Comparison of ENCODE assay signal across 9 cellular contexts in genomic region chr3:190811775-190812480, GRCh38. TPM values are rescaled to one million over a fixed set of nuclear protein-coding genes. Genes with fewer than 3 reads are reported as not detected.
A peak's percentile ranks its signal among the peaks of the same experiment; 100 is the strongest.
DNase-seq lines count a peak whose midpoint lies in the region; ATAC-seq, FAIRE-seq and TF ChIP-seq lines count a peak whose summit lies in the region.
"Had no signal": no experiment of that assay in that cellular context is flagged by ENCODE, and none has a peak within 500 bp of the region (broad histone marks: within the 10 kb centered on the region; RNA-seq: fewer than 3 reads in every experiment).

No MANE protein-coding gene starts in this region.

- H3K4me1 Mint-ChIP-seq in activated T-helper 2 cell treated with anti-CD3 and anti-CD28 coated beads, Interferon-gamma antibody, Interleukin-2, Interleukin-4, amounts not matched to agents 10 μg/mL and 5 μg/mL and 100 μg/mL, durations not matched to agents 14 hours and 24 hours and 36 hours (ENCODE audit: low read depth), result no peaks in the 10 kb centered on the region

- H4K5ac ChIP-seq in H1 (ENCODE audit: insufficient read length, low read depth, low read length), result no peak overlapping the region

- DNase-seq in DMS 273 (lab: John Stamatoyannopoulos, UW; ENCODE audit: unreplicated experiment), result peak; percentile 86
- peak; percentile 15 to 48 for DNase-seq in HL-60 (ENCODE audit: low read depth in 1 of 2, low spot score in 1 of 2)
- DNase-seq in OCI-M1 (lab: John Stamatoyannopoulos, UW), result peak; percentile 81
- peak; percentile 10 to 57 for DNase-seq in H1 (ENCODE audit: low read depth in 1 of 2, low spot score in 2 of 2)
- DNase-seq in aorta, result no peak
- no peak for DNase-seq in activated T-helper 2 cell treated with anti-CD3 and anti-CD28 coated beads, Interferon-gamma antibody, Interleukin-2, Interleukin-4, amounts not matched to agents 10 μg/mL and 5 μg/mL and 100 μg/mL, durations not matched to agents 14 hours and 24 hours and 36 hours (ENCODE audit: low spot score)

- no peaks in the 10 kb centered on the region for H3K36me3 Mint-ChIP-seq in activated T-helper 2 cell treated with anti-CD3 and anti-CD28 coated beads, Interferon-gamma antibody, Interleukin-2, Interleukin-4, amounts not matched to agents 10 μg/mL and 5 μg/mL and 100 μg/mL, durations not matched to agents 14 hours and 24 hours and 36 hours (ENCODE audit: low read depth)

- H3K27me3 Mint-ChIP-seq in activated T-helper 2 cell treated with anti-CD3 and anti-CD28 coated beads, Interferon-gamma antibody, Interleukin-2, Interleukin-4, amounts not matched to agents 10 μg/mL and 5 μg/mL and 100 μg/mL, durations not matched to agents 14 hours and 24 hours and 36 hours (ENCODE audit: low read depth), result no peaks in the 10 kb centered on the region

- H3K4me3 Mint-ChIP-seq in activated T-helper 2 cell treated with anti-CD3 and anti-CD28 coated beads, Interferon-gamma antibody, Interleukin-2, Interleukin-4, amounts not matched to agents 10 μg/mL and 5 μg/mL and 100 μg/mL, durations not matched to agents 14 hours and 24 hours and 36 hours (ENCODE audit: low read depth), result no peak overlapping the region

- H3K4me2 ChIP-seq in H1 (ENCODE audit: insufficient read depth in 1 of 2, low read depth in 2 of 2, low read length in 2 of 2) (no peak overlapping the region), neural cell (ENCODE audit: low read length) (no peak overlapping the region)

- ATAC-seq in GM19452 (IDR thresholded peaks at IDR 0.05; ENCODE audit: unreplicated experiment) (peak; percentile 71), aorta (ENCODE audit: low FRiP score) (no peak)

- H3K27me3 ChIP-seq in HL-60 (ENCODE audit: insufficient read depth, poor library complexity, severe bottlenecking) (no peaks in the 10 kb centered on the region), H1 (replicated peaks in 1 of 4; ENCODE audit: control insufficient read depth in 3 of 4, extremely low read depth in 1 of 4, insufficient read depth in 3 of 4, low read length in 3 of 4) (no peaks in the 10 kb centered on the region), neural cell (ENCODE audit: insufficient read depth, low read depth, low read length) (no peaks in the 10 kb centered on the region), aorta (ENCODE audit: control insufficient read depth in 1 of 2, insufficient read depth in 2 of 2, low read length in 1 of 2) (no peaks in the 10 kb centered on the region)

- H3K79me2 ChIP-seq in H1 (ENCODE audit: control insufficient read depth in 1 of 2, insufficient read depth in 2 of 2, low read length in 2 of 2) (no peaks in the 10 kb centered on the region), neural cell (replicated peaks; ENCODE audit: insufficient read depth, low read length) (no peaks in the 10 kb centered on the region)

- H3K18ac ChIP-seq in H1 (ENCODE audit: extremely low read depth, low read length), result no peak overlapping the region

- no peak for TF ChIP-seq POLR2A in H1 (IDR thresholded peaks at IDR 0.05; ENCODE audit: control extremely low read depth in 1 of 2, low read depth in 2 of 2, low read length in 2 of 2)

- no peaks in the 10 kb centered on the region for H3F3A ChIP-seq in neural cell (ENCODE audit: insufficient read depth, low read length, poor library complexity, severe bottlenecking)

- H3K36me3 ChIP-seq in H1 (ENCODE audit: control insufficient read depth in 2 of 4, insufficient read depth in 4 of 4, low read length in 3 of 4) (no peaks in the 10 kb centered on the region), neural cell (ENCODE audit: insufficient read depth, low read length) (no peaks in the 10 kb centered on the region), aorta (ENCODE audit: control insufficient read depth in 1 of 2, insufficient read depth in 2 of 2, low read length in 1 of 2) (no peaks in the 10 kb centered on the region)

- H2BK5ac ChIP-seq in H1 (ENCODE audit: low read depth, low read length), result no peak overlapping the region

- H3K9me3 ChIP-seq in H1 (ENCODE audit: insufficient read depth in 2 of 2, low read depth in 1 of 2, low read length in 1 of 2), result no peaks in the 10 kb centered on the region
- no peaks in the 10 kb centered on the region for H3K9me3 ChIP-seq in neural cell (ENCODE audit: low read length)
- no peaks in the 10 kb centered on the region for H3K9me3 ChIP-seq in aorta (ENCODE audit: control insufficient read depth, low read length)

- peak; percentile 83 for FAIRE-seq in H1 (lab: Jason Lieb, UNC)

- H2BK20ac ChIP-seq in H1 (ENCODE audit: low read length), result no peak overlapping the region

- no peak overlapping the region for H3K56ac ChIP-seq in H1 (replicated peaks; ENCODE audit: insufficient read length, low read depth, low read length)

- H4K20me1 ChIP-seq in H1 (replicated peaks in 1 of 2; ENCODE audit: control insufficient read depth in 1 of 2, insufficient read depth in 2 of 2, low read length in 2 of 2) (no peaks in the 10 kb centered on the region), neural cell (ENCODE audit: insufficient read depth) (no peaks in the 10 kb centered on the region)

- no peaks in the 10 kb centered on the region for H3K23me2 ChIP-seq in H1 (ENCODE audit: low read depth, low read length)

- H2BK120ac ChIP-seq in H1 (replicated peaks; ENCODE audit: low read depth, low read length), result no peak overlapping the region

- TF ChIP-seq EP300 in H1 (IDR thresholded peaks at IDR 0.05; ENCODE audit: borderline replicate concordance in 1 of 2, low read depth in 2 of 2, low read length in 2 of 2), result no peak
- no peak for TF ChIP-seq EP300 in neural cell (conservative IDR thresholded peaks at IDR 0.05; ENCODE audit: poor library complexity, severe bottlenecking)

- H4K8ac ChIP-seq in H1 (ENCODE audit: extremely low read depth, insufficient read depth, low read length), result no peak overlapping the region

- H2AK5ac ChIP-seq in H1 (ENCODE audit: low read depth, low read length), result no peak overlapping the region

- H3K4me1 ChIP-seq in H1 (replicated peaks in 1 of 4; ENCODE audit: control insufficient read depth in 3 of 4, insufficient read depth in 4 of 4, low read length in 3 of 4) (no peaks in the 10 kb centered on the region), aorta (ENCODE audit: control insufficient read depth in 1 of 2, insufficient read depth in 2 of 2, low read length in 2 of 2) (no peaks in the 10 kb centered on the region)

- no peak overlapping the region for H3K27ac Mint-ChIP-seq in activated T-helper 2 cell treated with anti-CD3 and anti-CD28 coated beads, Interferon-gamma antibody, Interleukin-2, Interleukin-4, amounts not matched to agents 10 μg/mL and 5 μg/mL and 100 μg/mL, durations not matched to agents 14 hours and 24 hours and 36 hours

- H3K9me3 Mint-ChIP-seq in activated T-helper 2 cell treated with anti-CD3 and anti-CD28 coated beads, Interferon-gamma antibody, Interleukin-2, Interleukin-4, amounts not matched to agents 10 μg/mL and 5 μg/mL and 100 μg/mL, durations not matched to agents 14 hours and 24 hours and 36 hours, result no peaks in the 10 kb centered on the region

- H3K23ac ChIP-seq in H1 (ENCODE audit: insufficient read length), result no peak overlapping the region

- 49% methylated on average over 14 of the region's 14 CpGs; no CpG with 5 or more reads in 1 of the 2 experiments for WGBS in H1 (ENCODE audit: extremely low coverage in 1 of 2, insufficient coverage in 1 of 2, insufficient read length in 1 of 2, insufficient replicate concordance in 2 of 2, low coverage in 1 of 2, low lambda C conversion rate in 2 of 2, missing lambda C conversion rate in 1 of 2), 2 experiments
- WGBS in aorta, 2 donors, result 40 to 42% methylated on average over 14 of the region's 14 CpGs

- no peak overlapping the region for H3K4ac ChIP-seq in H1 (replicated peaks; ENCODE audit: insufficient read length, low read depth, low read length)

- CTCF ChIA-PET in H1 (lab: Charles Lee; ENCODE audit: partially characterized antibody), result interaction anchor here (0.7 to 3.2 kb wide), 23 partner anchors 9 to 439 kb away, joined by 3 to 20 read pairs (median 4); partner anchors contain the start of gene GMNC

- no peak overlapping the region for H3K14ac ChIP-seq in H1 (ENCODE audit: insufficient read length)

- H4K91ac ChIP-seq in H1 (replicated peaks; ENCODE audit: insufficient read length, low read length), result no peak overlapping the region

- H2AFZ ChIP-seq in H1 (ENCODE audit: low read length) (peak overlapping the region; percentile 27; the same call in 1 of the 2 replicates), neural cell (ENCODE audit: low read depth, low read length) (no peak overlapping the region)

- H3K9me2 ChIP-seq in neural cell (ENCODE audit: insufficient read depth, low read length), result no peaks in the 10 kb centered on the region

- POLR2A ChIA-PET in H1 (lab: Charles Lee; ENCODE audit: partially characterized antibody), result no interaction called here

- TF ChIP-seq RAD21 in H1 (IDR thresholded peaks at IDR 0.05 in 1 of 2, conservative IDR thresholded peaks at IDR 0.05 in 1 of 2; ENCODE audit: low read depth in 2 of 2, low read length in 2 of 2) (peak; percentile 80 to 87), neural cell (conservative IDR thresholded peaks at IDR 0.05) (peak; percentile 68)

- H3K79me1 ChIP-seq in H1 (ENCODE audit: low read depth, low read length), result no peaks in the 10 kb centered on the region

- no peak overlapping the region for H3K4me3 ChIP-seq in HL-60 (replicated peaks; ENCODE audit: insufficient read depth, low read length)
- no peak overlapping the region for H3K4me3 ChIP-seq in H1 (ENCODE audit: extremely low read depth in 1 of 4, insufficient read depth in 2 of 4, low read depth in 3 of 4, low read length in 4 of 4)
- H3K4me3 ChIP-seq in neural cell (ENCODE audit: low read length), result no peak overlapping the region
- H3K4me3 ChIP-seq in aorta (ENCODE audit: low read length in 2 of 2), result no peak overlapping the region

- intact Hi-C loops in aorta (cut with DNase I), result no loop called here
- intact Hi-C loops in activated T-helper 2 cell treated with anti-CD3 and anti-CD28 coated beads, Interferon-gamma antibody, Interleukin-2, Interleukin-4, amounts not matched to agents 10 μg/mL and 5 μg/mL and 100 μg/mL, durations not matched to agents 14 hours and 24 hours and 36 hours (cut with micrococcal nuclease), result no loop called here

- no peak overlapping the region for H2BK15ac ChIP-seq in H1 (ENCODE audit: low read length)

- H2BK12ac ChIP-seq in H1 (ENCODE audit: low read depth, low read length), result no peak overlapping the region

- no peak overlapping the region for H3K27ac ChIP-seq in HL-60 (replicated peaks)
- H3K27ac ChIP-seq in H1 (ENCODE audit: low read depth, low read length), result no peak overlapping the region
- no peak overlapping the region for H3K27ac ChIP-seq in neural cell (ENCODE audit: low read length)
- H3K27ac ChIP-seq in aorta (ENCODE audit: low read depth in 1 of 2, low read length in 2 of 2), result no peak overlapping the region

- H3K9ac ChIP-seq in H1 (replicated peaks in 1 of 4; ENCODE audit: extremely low read depth in 1 of 4, low read depth in 3 of 4, low read length in 3 of 4) (no peak overlapping the region), neural cell (ENCODE audit: low read length) (no peak overlapping the region)

- peak; percentile 51 for TF ChIP-seq CTCF in HL-60 (IDR thresholded peaks at IDR 0.05; ENCODE audit: insufficient read depth, low read length)
- peak in 2 of 3 experiments; percentile 65 to 75; a peak in 3 of 4 replicates for TF ChIP-seq CTCF in H1 (IDR thresholded peaks at IDR 0.05; ENCODE audit: control extremely low read depth in 1 of 3, insufficient read depth in 1 of 3, low read depth in 1 of 3, low read length in 3 of 3)
- peak; percentile 74 for TF ChIP-seq CTCF in neural cell (IDR thresholded peaks at IDR 0.05; ENCODE audit: poor library complexity, severe bottlenecking)

RNA-seq across cellular contexts. Expression of gene GMNC, which starts 50.6 kb away (rescaled TPM):
- total RNA-seq in H1 (2021; fragmentation: NEBNext Ultra II Directional; extraction: Animal tissue kit (Norgen Biotek cat#: 25700)), result 0.24 and 0.50 TPM in 2 replicates
- polyA plus RNA-seq in H1 (2011; rRNA removed) (0.03 and 0.05 TPM in 2 replicates), neural cell (0.48 TPM in 1 of 2 replicates, not detected in the other), aorta (not detected)
- not detected for polyA plus RNA-seq in H1 (2011; cell fraction: cytosol; rRNA removed)
- polyA plus RNA-seq in H1 (2011; cell fraction: nucleus; rRNA removed), result not detected
- 0.17 to 0.27 TPM in 2 of 4 replicates, not detected in the others for polyA plus RNA-seq in H1 (2012, experiment 1 of 2)
- polyA plus RNA-seq in H1 (2012, experiment 2 of 2), result not detected
- 0.06 TPM for polyA plus RNA-seq in H1 (2013, experiment 1 of 2)
- polyA plus RNA-seq in H1 (2013, experiment 2 of 2), result 0.09 TPM
- 0.22 and 0.27 TPM in 2 replicates for polyA minus RNA-seq in H1 (2011; rRNA and poly(A)+ RNA removed)
- polyA minus RNA-seq in H1 (2011; cell fraction: cytosol; rRNA and poly(A)+ RNA removed), result not detected
- not detected for polyA minus RNA-seq in H1 (2011; cell fraction: nucleus; rRNA and poly(A)+ RNA removed)
- polyA minus RNA-seq in neural cell, result not detected in 2 replicates
- total RNA-seq in aorta, result not detected
- total RNA-seq in activated T-helper 2 cell treated with anti-CD3 and anti-CD28 coated beads, Interferon-gamma antibody, Interleukin-2, Interleukin-4, amounts not matched to agents 10 μg/mL and 5 μg/mL and 100 μg/mL, durations not matched to agents 14 hours and 24 hours and 36 hours, result not detected in 2 replicates
- total RNA-seq: activated CD8-positive, alpha-beta memory T cell treated with anti-CD3 and anti-CD28 coated beads for 36 hours had no signal

Comparison
In these comparisons a context has a peak if more than half of its experiments do, and no peak if none do; other contexts are left out.
1. DNase-seq: peak in DMS 273 (single experiment), HL-60 (2 of 2), OCI-M1 (single experiment) and H1 (2 of 2); none in aorta (0 of 2) and activated T-helper 2 cell treated with anti-CD3 and anti-CD28 coated beads, Interferon-gamma antibody, Interleukin-2, Interleukin-4, amounts not matched to agents 10 μg/mL and 5 μg/mL and 100 μg/mL, durations not matched to agents 14 hours and 24 hours and 36 hours (single experiment).
2. Peak in every context shown above with its lines, with median percentiles within 50 percentile points of each other: CTCF ChIP-seq.